ENCODE assay signal across 26 cellular contexts in genomic region chr11:117212697-117213355, GRCh38.
"Had no signal": no experiment of that assay in that cellular context is flagged by ENCODE, and none has a peak within 500 bp of the region (broad histone marks: within the 10 kb centered on the region; RNA-seq: fewer than 3 reads in every experiment).

No MANE protein-coding gene starts in this region.

- H3K4me3 ChIP-seq: left lung, lower lobe of right lung, right lobe of liver, skin epidermis, stomach, thyroid gland, upper lobe of left lung, vagina had no signal

- FAIRE-seq: astrocyte had no signal

- H3K27ac ChIP-seq: brain microvascular endothelial cell, foreskin keratinocyte, left lung, lower lobe of right lung, neutrophil, right lobe of liver, skin epidermis, stomach, thyroid gland, upper lobe of left lung, vagina had no signal

- H3K27ac Mint-ChIP-seq: activated CD4-positive, alpha-beta T cell treated with anti-CD3 and anti-CD28 coated beads for 36 hours; activated naive CD8-positive, alpha-beta T cell treated with anti-CD3 and anti-CD28 coated beads for 36 hours; activated T-helper 1 cell treated with anti-CD3 and anti-CD28 coated beads, Interleukin-12 subunit alpha, Interleukin-12 subunit beta, Interleukin-2, Interleukin-4 antibody, amounts not matched to agents 30 ng/mL and 10 ng/mL and 1 ng/mL, durations not matched to agents 14 hours and 24 hours and 36 hours; endodermal cell had no signal

- H3K4me1 ChIP-seq: foreskin keratinocyte, left lung, right lobe of liver, thyroid gland, upper lobe of left lung, vagina had no signal

- H3K27me3 ChIP-seq: brain microvascular endothelial cell, foreskin keratinocyte, left lung, neutrophil, right lobe of liver, stomach, thyroid gland, upper lobe of left lung, vagina had no signal

- DNase-seq: activated CD4-positive, alpha-beta T cell treated with anti-CD3 and anti-CD28 coated beads for 36 hours; activated CD4-positive, alpha-beta T cell treated with anti-CD3 and anti-CD28 coated beads, Interleukin-2, amount 50 U/mL, for 4 hours; activated CD4-positive, CD25-positive, alpha-beta regulatory T cell; activated gamma-delta T cell; activated naive CD8-positive, alpha-beta T cell treated with anti-CD3 and anti-CD28 coated beads for 36 hours; activated T-cell treated with anti-CD3 and anti-CD28 coated beads for 4 hours; brain microvascular endothelial cell; endodermal cell; foreskin keratinocyte; left lung; lower lobe of right lung; mesenchymal stem cell; stimulated activated CD4-positive, alpha-beta T cell treated with anti-CD3 and anti-CD28 coated beads, Interleukin-12 subunit alpha, Interleukin-12 subunit beta, amount 100 ng/mL, for 4 hours; stimulated activated CD4-positive, alpha-beta T cell treated with anti-CD3 and anti-CD28 coated beads, Interleukin-4, amount 100 ng/mL, for 1 hour; stomach; T-helper 1 cell; thyroid gland; upper lobe of left lung had no signal

- ATAC-seq: activated CD4-positive, alpha-beta T cell treated with anti-CD3 and anti-CD28 coated beads for 36 hours; esophagus mucosa; foreskin keratinocyte; left lung; lower lobe of right lung; right lobe of liver had no signal

- H3K4me1 Mint-ChIP-seq: activated naive CD8-positive, alpha-beta T cell treated with anti-CD3 and anti-CD28 coated beads for 36 hours had no signal

- H3K27me3 Mint-ChIP-seq: activated CD4-positive, alpha-beta T cell treated with anti-CD3 and anti-CD28 coated beads for 36 hours; activated naive CD8-positive, alpha-beta T cell treated with anti-CD3 and anti-CD28 coated beads for 36 hours had no signal

- H3K4me3 Mint-ChIP-seq: activated CD4-positive, alpha-beta T cell treated with anti-CD3 and anti-CD28 coated beads for 36 hours; activated naive CD8-positive, alpha-beta T cell treated with anti-CD3 and anti-CD28 coated beads for 36 hours; activated T-helper 1 cell treated with anti-CD3 and anti-CD28 coated beads, Interleukin-12 subunit alpha, Interleukin-12 subunit beta, Interleukin-2, Interleukin-4 antibody, amounts not matched to agents 30 ng/mL and 10 ng/mL and 1 ng/mL, durations not matched to agents 14 hours and 24 hours and 36 hours; endodermal cell; nephron had no signal

- H3K9me3 ChIP-seq: left lung, lower lobe of right lung, neutrophil, right lobe of liver, stomach, thyroid gland, upper lobe of left lung, vagina had no signal

- H3K9me3 Mint-ChIP-seq: activated naive CD8-positive, alpha-beta T cell treated with anti-CD3 and anti-CD28 coated beads for 36 hours; activated T-helper 1 cell treated with anti-CD3 and anti-CD28 coated beads, Interleukin-12 subunit alpha, Interleukin-12 subunit beta, Interleukin-2, Interleukin-4 antibody, amounts not matched to agents 30 ng/mL and 10 ng/mL and 1 ng/mL, durations not matched to agents 14 hours and 24 hours and 36 hours; endodermal cell; nephron had no signal
